ENCODE assay signal across 1 cellular context in the genomic region with DNA sequence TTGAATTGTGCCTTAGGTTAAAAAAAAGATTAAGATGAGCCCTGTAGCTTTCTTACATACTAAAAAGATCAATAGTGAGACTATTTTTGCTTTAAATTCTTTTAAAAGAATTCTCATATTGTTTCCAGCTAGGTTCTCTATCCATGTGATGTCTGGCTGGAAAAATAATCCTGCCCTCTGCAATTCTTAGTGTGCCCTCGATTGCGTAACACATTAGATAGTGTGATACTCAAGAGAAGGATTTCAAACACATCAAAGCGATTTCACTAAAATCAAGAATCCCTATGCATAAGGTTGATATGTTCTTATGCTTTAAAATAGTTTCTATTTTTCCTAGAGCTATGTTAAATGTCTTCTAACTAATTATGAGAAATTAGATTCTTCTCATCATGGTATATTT.
A peak's percentile ranks its signal among the peaks of the same experiment; 100 is the strongest.
TF ChIP-seq lines count a peak whose summit lies in the region.

No MANE protein-coding gene starts in this region.

TF ChIP-seq in HepG2, 621 proteins besides CTCF, POLR2A, EP300 and RAD21:
- TF ChIP-seq ZNF350 (CRISPR knock-in tag; IDR thresholded peaks at IDR 0.05; ENCODE audit: borderline replicate concordance, low read depth) (no peak), CEBPB (IDR thresholded peaks at IDR 0.05; ENCODE audit: borderline replicate concordance, low read depth, low read length) (peak; percentile 92), IRF2 (CRISPR knock-in tag; IDR thresholded peaks at IDR 0.05) (no peak), ZNF672 (CRISPR knock-in tag; IDR thresholded peaks at IDR 0.05) (no peak), FOSL1 (CRISPR knock-in tag; IDR thresholded peaks at IDR 0.05; ENCODE audit: borderline replicate concordance) (no peak), BRD4 (CRISPR knock-in tag; IDR thresholded peaks at IDR 0.05) (no peak), CEBPG (CRISPR knock-in tag; IDR thresholded peaks at IDR 0.05) (peak; percentile 63)
